8 cellular contexts compared by ENCODE assay signal in the genomic region with DNA sequence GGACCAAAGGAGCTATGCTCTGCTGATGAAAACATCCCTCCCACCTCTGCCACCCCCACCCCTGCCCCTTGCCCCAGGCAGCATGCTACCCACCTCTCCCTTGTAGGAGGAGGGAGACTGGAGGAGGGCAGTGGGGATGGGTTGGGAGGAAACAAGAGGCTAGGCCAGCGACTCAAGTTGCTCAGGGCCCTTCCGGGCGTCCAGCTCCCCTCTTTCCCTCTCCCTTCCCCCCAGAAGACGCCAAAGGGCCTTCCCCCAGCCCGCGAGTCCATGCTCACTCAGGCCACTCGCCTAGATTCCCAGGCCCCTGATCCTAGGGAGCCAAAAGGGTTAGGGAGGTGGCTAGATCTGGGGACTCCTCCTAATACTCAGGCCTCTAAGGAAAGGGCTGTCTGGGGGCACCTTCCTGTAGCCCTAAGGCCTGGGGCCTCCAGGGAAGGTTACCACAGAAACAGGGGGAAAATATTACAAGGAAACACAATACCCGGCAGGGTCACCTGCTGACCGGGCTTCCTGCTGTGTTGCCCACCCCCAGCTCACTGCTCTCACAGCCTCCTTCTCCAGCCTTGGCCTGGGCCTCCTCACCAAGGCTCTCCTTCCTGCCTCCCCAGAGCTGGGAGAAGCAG. TPM values are rescaled to one million over a fixed set of nuclear protein-coding genes. Genes with fewer than 3 reads are reported as not detected.
A peak's percentile ranks its signal among the peaks of the same experiment; 100 is the strongest.
DNase-seq lines count a peak whose midpoint lies in the region; ATAC-seq and TF ChIP-seq lines count a peak whose summit lies in the region.

No MANE protein-coding gene starts in this region.

- DNase-seq in CD8-positive, alpha-beta memory T cell: no peak
- DNase-seq in T-cell: no peak
- no peak for DNase-seq in fibroblast of mammary gland (ENCODE audit: low read depth)
- DNase-seq in psoas muscle: peak in 1 of 2 donors; percentile 48
- no peak for DNase-seq in foreskin keratinocyte
- no peak for DNase-seq in activated CD4-positive, alpha-beta T cell treated with anti-CD3 and anti-CD28 coated beads for 4 hours
- DNase-seq in retina: no peak
- no peak for DNase-seq in NCI-H2029 (lab: John Stamatoyannopoulos, UW)

- H3K4me1 ChIP-seq in CD8-positive, alpha-beta memory T cell (ENCODE audit: insufficient read depth, low read length): peaks cover 79% of the 10 kb centered on the region
- H3K4me1 ChIP-seq in psoas muscle: peaks cover 48% of the 10 kb centered on the region
- peaks cover 32% of the 10 kb centered on the region for H3K4me1 ChIP-seq in foreskin keratinocyte

- TF ChIP-seq CTCF in fibroblast of mammary gland (conservative IDR thresholded peaks at IDR 0.05; ENCODE audit: control insufficient read depth, insufficient read depth, low read depth, low read length): no peak
- TF ChIP-seq CTCF in psoas muscle (IDR thresholded peaks at IDR 0.05): no peak
- no peak for TF ChIP-seq CTCF in foreskin keratinocyte (conservative IDR thresholded peaks at IDR 0.05)

- WGBS in psoas muscle, 3 donors: 27 to 37% (median 33%) methylated on average over 8 to 9 of the region's 9 CpGs

- H3K4me3 ChIP-seq in CD8-positive, alpha-beta memory T cell (ENCODE audit: low read length): peak overlapping the region; percentile 57
- H3K4me3 ChIP-seq in fibroblast of mammary gland (ENCODE audit: control insufficient read depth, low read depth, low read length): peak overlapping the region; percentile 80
- peak overlapping the region; percentile 80 for H3K4me3 ChIP-seq in psoas muscle

- POLR2A ChIA-PET in CD8-positive, alpha-beta memory T cell (lab: Charles Lee): interaction anchor here (1.2 to 3.0 kb wide), 2 partner anchors 9 to 12 kb away, joined by 3 to 23 read pairs; no protein-coding TSS in a partner anchor
- POLR2A ChIA-PET in T-cell (lab: Charles Lee): no interaction called here

- peaks cover 0 to 11% (median 0%) of the 10 kb centered on the region in 3 donors for H3K36me3 Mint-ChIP-seq in CD8-positive, alpha-beta memory T cell
- peaks cover 4% of the 10 kb centered on the region for H3K36me3 Mint-ChIP-seq in T-cell

- no peaks in the 10 kb centered on the region for H3K27me3 ChIP-seq in CD8-positive, alpha-beta memory T cell (ENCODE audit: insufficient read depth, low read length, poor library complexity, severe bottlenecking)
- H3K27me3 ChIP-seq in psoas muscle (ENCODE audit: insufficient read depth in 3 of 3, low read length in 2 of 3): no peaks in the 10 kb centered on the region
- H3K27me3 ChIP-seq in foreskin keratinocyte: no peaks in the 10 kb centered on the region

- no peaks in the 10 kb centered on the region for H3K36me3 ChIP-seq in CD8-positive, alpha-beta memory T cell (ENCODE audit: insufficient read depth, low read length)
- no peaks in the 10 kb centered on the region for H3K36me3 ChIP-seq in psoas muscle (ENCODE audit: insufficient read depth in 1 of 2, low read depth in 1 of 2)

- no peaks in the 10 kb centered on the region for H3K9me3 ChIP-seq in CD8-positive, alpha-beta memory T cell (ENCODE audit: low read length)
- no peaks in the 10 kb centered on the region for H3K9me3 ChIP-seq in psoas muscle

- H3K4me1 Mint-ChIP-seq in CD8-positive, alpha-beta memory T cell: peaks cover 73 to 90% (median 87%) of the 10 kb centered on the region in 3 donors
- H3K4me1 Mint-ChIP-seq in T-cell: peaks cover 78 to 85% (median 84%) of the 10 kb centered on the region in 3 donors

- H3K27ac ChIP-seq in CD8-positive, alpha-beta memory T cell (ENCODE audit: low read depth, low read length): peak overlapping the region; percentile 33
- H3K27ac ChIP-seq in psoas muscle (peak overlapping the region; percentile 91), foreskin keratinocyte (no peak overlapping the region)

- CTCF ChIA-PET in CD8-positive, alpha-beta memory T cell (lab: Charles Lee): interaction anchor here (0.8 to 24.2 kb wide), 11 partner anchors 8 to 147 kb away, joined by 3 to 452 read pairs (median 5); a partner anchor contains a TSS
- CTCF ChIA-PET in T-cell (lab: Charles Lee): interaction anchor here (0.9 to 2.5 kb wide), 9 partner anchors 9 to 75 kb away, joined by 3 to 14 read pairs (median 4); no protein-coding TSS in a partner anchor

- intact Hi-C loops in psoas muscle (cut with DNase I): no loop called here

- no peaks in the 10 kb centered on the region for H3K9me3 Mint-ChIP-seq in CD8-positive, alpha-beta memory T cell
- no peaks in the 10 kb centered on the region for H3K9me3 Mint-ChIP-seq in T-cell

- peak overlapping the region; percentile 81 to 99 (median 95) for H3K27ac Mint-ChIP-seq in CD8-positive, alpha-beta memory T cell
- peak overlapping the region; percentile 90 to 99 for H3K27ac Mint-ChIP-seq in T-cell

- ATAC-seq in T-cell (replicated peaks in 1 of 4) (no peak), psoas muscle (no peak), foreskin keratinocyte (no peak)

- H3K27me3 Mint-ChIP-seq in CD8-positive, alpha-beta memory T cell: peaks cover 0 to 2% of the 10 kb centered on the region in 2 donors
- H3K27me3 Mint-ChIP-seq in T-cell: no peaks in the 10 kb centered on the region

- H3K4me3 Mint-ChIP-seq in CD8-positive, alpha-beta memory T cell: peak overlapping the region; percentile 90 to 97 (median 93)
- H3K4me3 Mint-ChIP-seq in T-cell: peak overlapping the region; percentile 90 to 97 (median 95)

RNA-seq across cellular contexts. Expression of a gene that starts 2.9 kb away (rescaled TPM):
- 100 to 1,000 TPM; 206 to 207 TPM for total RNA-seq in CD8-positive, alpha-beta memory T cell
- 23.1 TPM for polyA plus RNA-seq in CD8-positive, alpha-beta memory T cell
- 100 to 1,000 TPM; 142 to 192 (median 165) TPM for total RNA-seq in T-cell
- 10 to 100 TPM; 21.4 to 27.8 (median 23.5) TPM for total RNA-seq in psoas muscle
- polyA plus RNA-seq in psoas muscle: 10 to 100 TPM; 11.0 to 25.2 (median 13.6) TPM
- 52.3 and 55.8 TPM in 2 replicates for total RNA-seq in foreskin keratinocyte
- 47.3 and 51.7 TPM in 2 replicates for polyA plus RNA-seq in foreskin keratinocyte

RNA-seq across cellular contexts. Expression of a gene that starts 43.7 kb away (rescaled TPM):
- 10 to 100 TPM; 10.9 to 11.5 TPM for total RNA-seq in CD8-positive, alpha-beta memory T cell
- 9.1 TPM for polyA plus RNA-seq in CD8-positive, alpha-beta memory T cell
- total RNA-seq in T-cell (10 to 100 TPM in 3 of 5 donors, 1 to 10 TPM in 2; 5.8 to 13.7 (median 10.2) TPM), psoas muscle (10 to 100 TPM; 21.8 to 28.7 (median 27.3) TPM), foreskin keratinocyte (14.5 and 14.9 TPM in 2 replicates)
- polyA plus RNA-seq in psoas muscle (10 to 100 TPM; 12.7 to 23.5 (median 19.6) TPM), foreskin keratinocyte (12.0 and 13.2 TPM in 2 replicates)

RNA-seq across cellular contexts. Expression of a gene that starts 58.1 kb away (rescaled TPM):
- total RNA-seq in CD8-positive, alpha-beta memory T cell: 1 to 10 TPM in 1 of 2 experiments, under 1 TPM in 1; 0.95 to 1.1 TPM
- 0.15 TPM for polyA plus RNA-seq in CD8-positive, alpha-beta memory T cell
- total RNA-seq in T-cell (under 1 TPM; 0.25 to 0.99 (median 0.82) TPM), psoas muscle (10 to 100 TPM in 2 of 4 donors, 1 to 10 TPM in 2; 5.1 to 28.8 (median 11.7) TPM), foreskin keratinocyte (7.7 and 8.1 TPM in 2 replicates)
- polyA plus RNA-seq in psoas muscle (10 to 100 TPM; 11.7 to 29.9 (median 15.0) TPM), foreskin keratinocyte (6.0 and 6.5 TPM in 2 replicates)
